Comparison of ENCODE assay signal across 1 cellular context in genomic region chr10:7542189-7542914, GRCh38.
TF ChIP-seq lines count a peak whose summit lies in the region.

No MANE protein-coding gene starts in this region.

TF ChIP-seq in H1, 55 proteins besides CTCF, POLR2A, EP300 and RAD21:
- TF ChIP-seq TCF12 (IDR thresholded peaks at IDR 0.05; ENCODE audit: low read depth, low read length) = no peak
- TF ChIP-seq SAP30 (IDR thresholded peaks at IDR 0.05; ENCODE audit: insufficient read depth, insufficient replicate concordance, low read length) = no peak
- TF ChIP-seq E2F6 (IDR thresholded peaks at IDR 0.05) = no peak
- TF ChIP-seq JUND (IDR thresholded peaks at IDR 0.05; ENCODE audit: low read length) = no peak
- TF ChIP-seq CTBP2 (IDR thresholded peaks at IDR 0.05; ENCODE audit: borderline replicate concordance, insufficient read depth, insufficient read length, low read length) = no peak
- TF ChIP-seq BACH1 (IDR thresholded peaks at IDR 0.05; ENCODE audit: low read length) = no peak
- no peak for TF ChIP-seq EGR1 (IDR thresholded peaks at IDR 0.05; ENCODE audit: borderline replicate concordance, low read depth, low read length)
- no peak for TF ChIP-seq KDM4A (IDR thresholded peaks at IDR 0.05; ENCODE audit: low read depth, low read length, severe bottlenecking)
